In genomic region chr10:25849971-25850370, GRCh38 we compare ENCODE assay signal across 23 cellular contexts.
"Had no signal": no experiment of that assay in that cellular context is flagged by ENCODE, and none has a peak within 500 bp of the region (broad histone marks: within the 10 kb centered on the region; RNA-seq: fewer than 3 reads in every experiment).

No MANE protein-coding gene starts in this region.

- H3K4me1 ChIP-seq: breast epithelium, gastroesophageal sphincter, spleen, thyroid gland, upper lobe of right lung had no signal

- ATAC-seq: activated CD4-positive, CD25-positive, alpha-beta regulatory T cell treated with anti-CD3 and anti-CD28 coated beads, Interleukin-2, amount 50 U/mL, for 24 hours; activated CD8-positive, alpha-beta T cell treated with anti-CD3 and anti-CD28 coated beads, Interleukin-2, amount 10 ng/mL, durations not matched to agents 7 days and 5 days; activated naive CD8-positive, alpha-beta T cell treated with anti-CD3 and anti-CD28 coated beads, Interleukin-2, amount 50 U/mL, for 24 hours; gastroesophageal sphincter; natural killer cell treated with Interleukin-12 subunit alpha and Interleukin-12 subunit beta and Interleukin-15 and Interleukin-18, amount 100 ng/mL, for 72 hours; stimulated activated naive CD8-positive, alpha-beta T cell treated with anti-CD3 and anti-CD28 coated beads, Interleukin-15, Interleukin-2, amounts not matched to agents 100 U/mL and 50 U/mL, for 24 hours; upper lobe of right lung had no signal

- H3K27me3 ChIP-seq: breast epithelium, gastroesophageal sphincter, thyroid gland, upper lobe of right lung had no signal

- H3K27ac ChIP-seq: breast epithelium, coronary artery, epithelial cell of prostate, gastroesophageal sphincter, spleen, thyroid gland, upper lobe of right lung, VCaP had no signal

- H3K4me3 ChIP-seq: breast epithelium, coronary artery, gastroesophageal sphincter, spleen, thyroid gland, upper lobe of right lung had no signal

- H3K36me3 ChIP-seq: breast epithelium, gastroesophageal sphincter, spleen, thyroid gland, upper lobe of right lung had no signal

- H3K9me3 ChIP-seq: breast epithelium, gastroesophageal sphincter, thyroid gland, upper lobe of right lung had no signal

- DNase-seq: activated CD4-positive, alpha-beta T cell treated with anti-CD3 and anti-CD28 coated beads, Interleukin-2, amount 10 ng/mL, durations not matched to agents 7 days and 5 days; activated CD8-positive, alpha-beta T cell treated with anti-CD3 and anti-CD28 coated beads, Interleukin-2, amount 10 ng/mL, durations not matched to agents 7 days and 5 days; activated gamma-delta T cell; activated naive CD4-positive, alpha-beta T cell treated with anti-CD3 and anti-CD28 coated beads, Interleukin-2, amount 50 U/mL, for 16 hours; activated naive CD8-positive, alpha-beta T cell treated with anti-CD3 and anti-CD28 coated beads, Interleukin-2, amount 50 U/mL, for 24 hours; anterior cingulate cortex; cerebellar nuclear complex; occipital lobe; posterior cingulate gyrus; retina; spleen; stimulated activated CD4-positive, alpha-beta T cell treated with anti-CD3 and anti-CD28 coated beads, Interleukin-4, amount 100 ng/mL, for 1 hour; stimulated activated naive CD8-positive, alpha-beta T cell treated with anti-CD3 and anti-CD28 coated beads, Interleukin-15, Interleukin-2, amounts not matched to agents 100 U/mL and 50 U/mL, for 24 hours; substantia nigra; thyroid gland; upper lobe of right lung had no signal
